In the genomic region with DNA sequence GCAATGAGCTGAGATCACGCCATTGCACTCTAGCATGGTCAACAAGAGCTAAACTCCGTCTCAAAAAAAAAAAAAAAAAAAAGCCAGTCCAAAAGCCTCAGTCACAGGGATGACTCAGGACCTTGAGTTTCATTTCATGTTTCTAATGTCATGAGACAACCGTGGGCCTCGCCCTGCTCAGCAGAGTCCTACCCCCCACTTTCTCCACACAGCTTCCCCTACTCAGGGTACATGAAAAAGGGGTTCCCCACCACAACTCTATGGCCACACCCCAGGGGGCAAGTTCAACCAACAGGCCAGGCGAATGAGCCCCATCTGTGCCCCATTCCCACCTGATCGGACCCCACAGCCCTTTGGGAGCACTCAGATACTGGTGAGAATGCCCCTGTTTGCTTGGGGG, we compare ENCODE assay signal across 8 cellular contexts.
DNase-seq lines count a peak whose midpoint lies in the region; ATAC-seq and TF ChIP-seq lines count a peak whose summit lies in the region.

No MANE protein-coding gene starts in this region.

- H3K4me3 ChIP-seq in OCI-LY3 (ENCODE audit: low read length): peak overlapping the region; percentile 66

- ATAC-seq in HG02678 (IDR thresholded peaks at IDR 0.05; ENCODE audit: unreplicated experiment): peak; percentile 93

- 0 out of 2 replicates have a peak, but pooled peaks cover 3% of the 10 kb centered on the region for H3K9me3 ChIP-seq in OCI-LY3 (ENCODE audit: insufficient read depth, low read length)

- H3K79me2 ChIP-seq in OCI-LY3 (ENCODE audit: low read length): no peaks in the 10 kb centered on the region

- H3K27me3 ChIP-seq in OCI-LY3 (ENCODE audit: low read depth, low read length): no peaks in the 10 kb centered on the region

- no peak overlapping the region for H2AFZ ChIP-seq in OCI-LY3 (ENCODE audit: low read depth, low read length)

- H3K4me1 ChIP-seq in OCI-LY3 (ENCODE audit: low read length): peaks cover 68% of the 10 kb centered on the region

- no peaks in the 10 kb centered on the region for H4K20me1 ChIP-seq in OCI-LY3 (ENCODE audit: insufficient read depth, low read length)

- peak; percentile 50 for DNase-seq in activated CD4-positive, alpha-beta T cell treated with anti-CD3 and anti-CD28 coated beads for 48 hours
- DNase-seq in activated CD4-positive, alpha-beta T cell treated with anti-CD3 and anti-CD28 coated beads for 4 hours: no peak
- DNase-seq in medulla oblongata (ENCODE audit: extremely low spot score) (peak; percentile 48), HuH-7.5 (ENCODE audit: low spot score) (no peak), HUDEP-2 (lab: John Stamatoyannopoulos, UW; ENCODE audit: unreplicated experiment in 76 of 76) (no peak)
- no peak for DNase-seq in NK-92 treated with Interleukin-12 subunit alpha and Interleukin-12 subunit beta, amount 100 ng/mL, for 24 hours (lab: John Stamatoyannopoulos, UW)

- peak overlapping the region; percentile 89 for H3K4me2 ChIP-seq in OCI-LY3 (ENCODE audit: low read length)

- peak overlapping the region; percentile 92 for H3K9ac ChIP-seq in OCI-LY3 (ENCODE audit: low read length)

- peak overlapping the region; percentile 92 for H3K27ac ChIP-seq in OCI-LY3 (ENCODE audit: low read length)

- H3K36me3 ChIP-seq in OCI-LY3 (replicated peaks; ENCODE audit: low read depth, low read length): peaks cover 12% of the 10 kb centered on the region

- TF ChIP-seq CTCF in OCI-LY3 (IDR thresholded peaks at IDR 0.05; ENCODE audit: low read depth, low read length): no peak

Comparison
In these comparisons a context has a peak if more than half of its experiments do, and no peak if none do; other contexts are left out.
1. DNase-seq: peak in activated CD4-positive, alpha-beta T cell treated with anti-CD3 and anti-CD28 coated beads for 48 hours (single experiment) and medulla oblongata (single experiment); none in activated CD4-positive, alpha-beta T cell treated with anti-CD3 and anti-CD28 coated beads for 4 hours (0 of 2), HuH-7.5 (single experiment), NK-92 treated with Interleukin-12 subunit alpha and Interleukin-12 subunit beta, amount 100 ng/mL, for 24 hours (single experiment) and HUDEP-2 (0 of 76).